Comparison of ENCODE assay signal across 8 cellular contexts in genomic region chrX:154408659-154409221, GRCh38. TPM values are rescaled to one million over a fixed set of nuclear protein-coding genes. Genes with fewer than 3 reads are reported as not detected.
A peak's percentile ranks its signal among the peaks of the same experiment; 100 is the strongest.
DNase-seq lines count a peak whose midpoint lies in the region; ATAC-seq and TF ChIP-seq lines count a peak whose summit lies in the region.

No MANE protein-coding gene starts in this region.

- H3K4me3 Mint-ChIP-seq in activated naive CD8-positive, alpha-beta T cell = peak overlapping the region; percentile 35

- H3K4me1 ChIP-seq in left ventricle myocardium inferior (peaks cover 27% of the 10 kb centered on the region), lower lobe of right lung (peaks cover 6% of the 10 kb centered on the region), uterus (no peaks in the 10 kb centered on the region)

- no peaks in the 10 kb centered on the region for H3K36me3 ChIP-seq in left ventricle myocardium inferior
- no peaks in the 10 kb centered on the region for H3K36me3 ChIP-seq in lower lobe of right lung
- no peaks in the 10 kb centered on the region for H3K36me3 ChIP-seq in uterus

- H3K27me3 ChIP-seq in left ventricle myocardium inferior (ENCODE audit: low read depth) (no peaks in the 10 kb centered on the region), lower lobe of right lung (ENCODE audit: low read depth) (no peaks in the 10 kb centered on the region), uterus (no peaks in the 10 kb centered on the region)

- no peak for DNase-seq in left ventricle myocardium inferior
- DNase-seq in cardiac septum (ENCODE audit: low spot score) = no peak
- DNase-seq in lower lobe of right lung = no peak
- no peak for DNase-seq in uterus
- no peak for DNase-seq in stimulated activated CD4-positive, alpha-beta T cell treated with anti-CD3 and anti-CD28 coated beads, Interleukin-2, amount 100 ng/mL, for 48 hours
- no peak for DNase-seq in stimulated activated CD4-positive, alpha-beta T cell treated with anti-CD3 and anti-CD28 coated beads, Interleukin-4, amount 100 ng/mL, for 24 hours
- DNase-seq in D341Med (ENCODE audit: low spot score) = no peak

- H3K9me3 ChIP-seq in left ventricle myocardium inferior (replicated peaks) = no peaks in the 10 kb centered on the region
- H3K9me3 ChIP-seq in lower lobe of right lung = no peaks in the 10 kb centered on the region
- no peaks in the 10 kb centered on the region for H3K9me3 ChIP-seq in uterus

- H3K27me3 Mint-ChIP-seq in activated naive CD8-positive, alpha-beta T cell = no peaks in the 10 kb centered on the region

- H3K4me1 Mint-ChIP-seq in activated naive CD8-positive, alpha-beta T cell (ENCODE audit: low read depth) = peaks cover 5% of the 10 kb centered on the region

- H3K27ac ChIP-seq in left ventricle myocardium inferior (replicated peaks) = peak overlapping the region; percentile 80
- H3K27ac ChIP-seq in lower lobe of right lung = peak overlapping the region; percentile 75
- peak overlapping the region; percentile 50 to 65 for H3K27ac ChIP-seq in uterus

- no peak for ATAC-seq in lower lobe of right lung

- TF ChIP-seq CTCF in left ventricle myocardium inferior (IDR thresholded peaks at IDR 0.05; ENCODE audit: borderline replicate concordance) (no peak), lower lobe of right lung (IDR thresholded peaks at IDR 0.05) (no peak), uterus (IDR thresholded peaks at IDR 0.05) (no peak)

- intact Hi-C loops in left ventricle myocardium inferior (cut with micrococcal nuclease) (no loop called here), cardiac septum (cut with DNase I) (no loop called here), lower lobe of right lung (cut with DNase I) (no loop called here), uterus (cut with DNase I; ENCODE audit: low total_unique reads) (no loop called here)

- no peaks in the 10 kb centered on the region for H3K9me3 Mint-ChIP-seq in activated naive CD8-positive, alpha-beta T cell (ENCODE audit: low read depth)

- no peak overlapping the region for H3K27ac Mint-ChIP-seq in activated naive CD8-positive, alpha-beta T cell

- H3K4me3 ChIP-seq in left ventricle myocardium inferior (peak overlapping the region; percentile 58), lower lobe of right lung (peak overlapping the region; percentile 56), uterus (no peak overlapping the region)

- H3K36me3 Mint-ChIP-seq in activated naive CD8-positive, alpha-beta T cell = no peaks in the 10 kb centered on the region

- no peak for TF ChIP-seq POLR2A in uterus (IDR thresholded peaks at IDR 0.05)

RNA-seq across cellular contexts. Expression of gene DNASE1L1, which starts 0.3 kb away (rescaled TPM):
- 56.3 TPM for total RNA-seq in left ventricle myocardium inferior
- total RNA-seq in cardiac septum = 32.9 TPM
- 36.1 TPM for total RNA-seq in lower lobe of right lung
- total RNA-seq in uterus = 10 to 100 TPM; 10.2 to 31.8 (median 21.2) TPM

RNA-seq across cellular contexts. Expression of gene TAFAZZIN, which starts 2.6 kb away (rescaled TPM):
- total RNA-seq in left ventricle myocardium inferior (39.8 TPM), cardiac septum (41.6 TPM), lower lobe of right lung (47.8 TPM), uterus (10 to 100 TPM; 15.3 to 62.3 (median 20.5) TPM)

RNA-seq across cellular contexts. Expression of gene RPL10, which starts 10.6 kb away (rescaled TPM):
- 1,850 TPM for total RNA-seq in left ventricle myocardium inferior
- total RNA-seq in cardiac septum = 1,520 TPM
- total RNA-seq in lower lobe of right lung = 2,678 TPM
- 1,000 to 10,000 TPM; 2,407 to 9,172 (median 4,014) TPM for total RNA-seq in uterus

RNA-seq across cellular contexts. Expression of gene ATP6AP1, which starts 19.7 kb away (rescaled TPM):
- total RNA-seq in left ventricle myocardium inferior (84.1 TPM), cardiac septum (86.1 TPM), lower lobe of right lung (235 TPM), uterus (10 to 100 TPM in 3 of 4 donors, 1 to 10 TPM in 1; 5.1 to 71.3 (median 42.1) TPM)

RNA-seq across cellular contexts. Expression of gene GDI1, which starts 28.2 kb away (rescaled TPM):
- total RNA-seq in left ventricle myocardium inferior (79.3 TPM), cardiac septum (114 TPM), lower lobe of right lung (111 TPM), uterus (100 to 1,000 TPM in 3 of 4 donors, 10 to 100 TPM in 1; 100.0 to 175 (median 135) TPM)

Comparison
In these comparisons a context has a peak if more than half of its experiments do, and no peak if none do; other contexts are left out.
1. H3K4me3 ChIP-seq: peak in left ventricle myocardium inferior (single experiment) and lower lobe of right lung (single experiment); none in uterus (0 of 2).
2. Peak in every context shown above with its lines, with median percentiles within 50 percentile points of each other: H3K27ac ChIP-seq.